In genomic region chr9:92846662-92847145, GRCh38 we compare ENCODE assay signal across 1 cellular context.
TF ChIP-seq lines count a peak whose summit lies in the region.

No MANE protein-coding gene starts in this region.

TF ChIP-seq in liver, 16 proteins besides CTCF, POLR2A, EP300 and RAD21 (continued from another document):
- TF ChIP-seq ZBTB33 (IDR thresholded peaks at IDR 0.05), result no peak
- TF ChIP-seq NR2F2 (IDR thresholded peaks at IDR 0.05), result no peak
- TF ChIP-seq RXRA (IDR thresholded peaks at IDR 0.05), result no peak
- TF ChIP-seq HNF4G (IDR thresholded peaks at IDR 0.05), result no peak
- TF ChIP-seq TAF1 (conservative IDR thresholded peaks at IDR 0.05), result no peak
- no peak for TF ChIP-seq JUND (IDR thresholded peaks at IDR 0.05)
- TF ChIP-seq FOXA1 (IDR thresholded peaks at IDR 0.05), result no peak
- no peak for TF ChIP-seq SP1 (IDR thresholded peaks at IDR 0.05)
- no peak for TF ChIP-seq FOXA2 (IDR thresholded peaks at IDR 0.05)
- no peak for TF ChIP-seq ATF3 (IDR thresholded peaks at IDR 0.05)
- TF ChIP-seq YY1 (IDR thresholded peaks at IDR 0.05), result no peak
